23 cellular contexts compared by ENCODE assay signal in the genomic region with DNA sequence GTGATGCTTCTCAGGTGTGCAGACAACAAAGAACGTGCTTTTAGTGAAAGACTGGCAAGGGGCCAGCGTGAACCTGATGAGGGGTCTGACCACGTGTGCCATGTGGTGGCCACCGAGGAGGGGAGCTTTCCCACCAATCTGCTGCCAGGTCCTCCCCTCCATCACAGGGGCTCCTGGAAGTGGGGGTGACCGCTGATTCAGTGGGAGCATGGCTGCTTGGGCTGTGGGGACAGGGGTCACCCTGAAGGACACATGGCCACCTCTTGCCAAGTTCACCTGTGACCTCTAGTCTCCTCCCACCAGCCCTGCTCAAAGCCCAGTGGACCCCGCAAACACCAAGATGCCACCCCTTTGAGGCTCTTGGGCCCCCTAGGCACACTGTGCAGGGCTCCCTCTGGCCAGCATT.
"Had no signal": no experiment of that assay in that cellular context is flagged by ENCODE, and none has a peak within 500 bp of the region (broad histone marks: within the 10 kb centered on the region; RNA-seq: fewer than 3 reads in every experiment).

No MANE protein-coding gene starts in this region.

- H3K27me3 Mint-ChIP-seq: activated naive CD8-positive, alpha-beta T cell; natural killer cell treated with Interleukin-12 subunit alpha and Interleukin-12 subunit beta and Interleukin-15 and Interleukin-18, amount 100 ng/mL, for 72 hours; stimulated activated naive B cell treated with anti-CD40 and anti-IgM and Interleukin-4, amounts not matched to agents 10 μg/mL and 1 μg/mL and 100 μg/mL, for 72 hours; type B pancreatic cell had no signal

- DNase-seq: activated CD4-positive, alpha-beta T cell treated with anti-CD3 and anti-CD28 coated beads, Interleukin-2, amount 50 U/mL, for 4 hours; activated CD8-positive, alpha-beta memory T cell treated with anti-CD3 and anti-CD28 coated beads, Interleukin-2, amount 50 U/mL, for 48 hours; activated naive CD4-positive, alpha-beta T cell; activated T-cell treated with anti-CD3 and anti-CD28 coated beads, Interleukin-2, amount 50 U/mL, for 4 hours; adrenal gland; esophagus squamous epithelium; gastrocnemius medialis; head of caudate nucleus; left colon; midbrain; ovary; stimulated activated CD4-positive, alpha-beta T cell treated with anti-CD3 and anti-CD28 coated beads, Interleukin-2, amount 100 ng/mL, for 24 hours; stimulated activated naive B cell treated with anti-CD40 and anti-IgM and Interleukin-4, amounts not matched to agents 10 μg/mL and 1 μg/mL and 100 μg/mL, for 72 hours; T-helper 9 cell had no signal

- H3K27me3 ChIP-seq: adrenal gland, breast epithelium, esophagus squamous epithelium, gastrocnemius medialis, neutrophil, ovary had no signal

- ATAC-seq: activated T-cell treated with anti-CD3 and anti-CD28 coated beads, Interleukin-2, amount 50 U/mL, for 4 hours; gastrocnemius medialis; left colon; stimulated activated naive B cell treated with anti-CD40 and anti-IgM and Interleukin-4, amounts not matched to agents 10 μg/mL and 1 μg/mL and 100 μg/mL, for 72 hours; WTC11 had no signal

- H3K9me3 Mint-ChIP-seq: activated T-cell treated with anti-CD3 and anti-CD28 coated beads, Interleukin-2, amount 50 U/mL, for 4 hours; activated T-helper 2 cell treated with anti-CD3 and anti-CD28 coated beads, Interferon-gamma antibody, Interleukin-2, Interleukin-4, amounts not matched to agents 10 μg/mL and 5 μg/mL and 100 μg/mL, durations not matched to agents 14 hours and 24 hours and 36 hours; natural killer cell treated with Interleukin-12 subunit alpha and Interleukin-12 subunit beta and Interleukin-15 and Interleukin-18, amount 100 ng/mL, for 72 hours; type B pancreatic cell had no signal

- H3K4me3 Mint-ChIP-seq: activated naive CD8-positive, alpha-beta T cell; activated T-cell treated with anti-CD3 and anti-CD28 coated beads, Interleukin-2, amount 50 U/mL, for 4 hours; natural killer cell treated with Interleukin-12 subunit alpha and Interleukin-12 subunit beta and Interleukin-15 and Interleukin-18, amount 100 ng/mL, for 72 hours; stimulated activated naive B cell treated with anti-CD40 and anti-IgM and Interleukin-4, amounts not matched to agents 10 μg/mL and 1 μg/mL and 100 μg/mL, for 72 hours; type B pancreatic cell; WTC11 had no signal

- H3K9me3 ChIP-seq: adrenal gland, breast epithelium, esophagus squamous epithelium, gastrocnemius medialis, neutrophil, ovary, prostate gland had no signal

- H3K4me1 Mint-ChIP-seq: stimulated activated naive B cell treated with anti-CD40 and anti-IgM and Interleukin-4, amounts not matched to agents 10 μg/mL and 1 μg/mL and 100 μg/mL, for 72 hours had no signal

- H3K36me3 ChIP-seq: adrenal gland, breast epithelium, gastrocnemius medialis, ovary, prostate gland had no signal

- H3K27ac Mint-ChIP-seq: activated naive CD8-positive, alpha-beta T cell; activated T-helper 2 cell treated with anti-CD3 and anti-CD28 coated beads, Interferon-gamma antibody, Interleukin-2, Interleukin-4, amounts not matched to agents 10 μg/mL and 5 μg/mL and 100 μg/mL, durations not matched to agents 14 hours and 24 hours and 36 hours; natural killer cell treated with Interleukin-12 subunit alpha and Interleukin-12 subunit beta and Interleukin-15 and Interleukin-18, amount 100 ng/mL, for 72 hours; stimulated activated naive B cell treated with anti-CD40 and anti-IgM and Interleukin-4, amounts not matched to agents 10 μg/mL and 1 μg/mL and 100 μg/mL, for 72 hours; type B pancreatic cell; WTC11 had no signal

- H3K4me3 ChIP-seq: adrenal gland, breast epithelium, coronary artery, esophagus squamous epithelium, gastrocnemius medialis, ovary, prostate gland had no signal

- H3K27ac ChIP-seq: coronary artery, neutrophil, prostate gland had no signal
